In genomic region chr15:84980196-84981053, GRCh38 we compare ENCODE assay signal across 1 cellular context.
TF ChIP-seq lines count a peak whose summit lies in the region.

No MANE protein-coding gene starts in this region.

TF ChIP-seq in HepG2, 621 proteins besides CTCF, POLR2A, EP300 and RAD21 (continued from another document and continues in another):
- no peak for TF ChIP-seq E2F5 (CRISPR knock-in tag; conservative IDR thresholded peaks at IDR 0.05)
- peak; percentile 43; the same call in 1 of the 2 replicates for TF ChIP-seq KLF12 (CRISPR knock-in tag; IDR thresholded peaks at IDR 0.05; ENCODE audit: borderline replicate concordance)
- peak; percentile 27; the same call in 1 of the 2 replicates for TF ChIP-seq ZNF160 (CRISPR knock-in tag; IDR thresholded peaks at IDR 0.05)
- peak; percentile 49; the same call in 1 of the 2 replicates for TF ChIP-seq ZNF629 (CRISPR knock-in tag; conservative IDR thresholded peaks at IDR 0.05)
- 0 out of 2 replicates have a peak, but pooled peaks have one; percentile 34 for TF ChIP-seq CREM (IDR thresholded peaks at IDR 0.05)
- TF ChIP-seq CREM (CRISPR knock-in tag; IDR thresholded peaks at IDR 0.05): no peak
- TF ChIP-seq SYNCRIP (IDR thresholded peaks at IDR 0.05; ENCODE audit: insufficient read depth, low read depth, low read length): no peak
- TF ChIP-seq ZNF552 (CRISPR knock-in tag; IDR thresholded peaks at IDR 0.05; ENCODE audit: borderline replicate concordance): 0 out of 2 replicates have a peak, but pooled peaks have one; percentile 46
- TF ChIP-seq ZSCAN21 (CRISPR knock-in tag; IDR thresholded peaks at IDR 0.05; ENCODE audit: borderline replicate concordance): peak; percentile 30; the same call in 1 of the 2 replicates
- no peak for TF ChIP-seq MAZ (IDR thresholded peaks at IDR 0.05; ENCODE audit: borderline replicate concordance, low read depth, low read length)
- TF ChIP-seq MAZ (CRISPR knock-in tag; IDR thresholded peaks at IDR 0.05; ENCODE audit: low read depth): peak; percentile 88
- TF ChIP-seq NR2F1 (CRISPR knock-in tag; IDR thresholded peaks at IDR 0.05): peak in 1 of 2 experiments; percentile 50; a peak in 1 of 4 replicates
- TF ChIP-seq ZNF646 (CRISPR knock-in tag; IDR thresholded peaks at IDR 0.05): no peak
- TF ChIP-seq HDAC2 (CRISPR knock-in tag; IDR thresholded peaks at IDR 0.05): peak; percentile 76
- TF ChIP-seq E2F2 (CRISPR knock-in tag; IDR thresholded peaks at IDR 0.05; ENCODE audit: borderline replicate concordance): peak; percentile 72; the same call in 1 of the 2 replicates
- TF ChIP-seq STAT6 (CRISPR knock-in tag; IDR thresholded peaks at IDR 0.05; ENCODE audit: borderline replicate concordance): no peak
- TF ChIP-seq MIER3 (CRISPR knock-in tag; IDR thresholded peaks at IDR 0.05; ENCODE audit: borderline replicate concordance): 0 out of 2 replicates have a peak, but pooled peaks have one; percentile 75
- peak; percentile 13; the same call in 1 of the 2 replicates for TF ChIP-seq HIC2 (CRISPR knock-in tag; IDR thresholded peaks at IDR 0.05; ENCODE audit: low read depth)
- no peak for TF ChIP-seq IRF1 (CRISPR knock-in tag; IDR thresholded peaks at IDR 0.05; ENCODE audit: low read depth)
- no peak for TF ChIP-seq AGO2 (optimal IDR thresholded peaks at IDR 0.05; ENCODE audit: low read depth, low read length)
- no peak for TF ChIP-seq BRF2 (CRISPR knock-in tag; IDR thresholded peaks at IDR 0.05)
- TF ChIP-seq SKIL (CRISPR knock-in tag; IDR thresholded peaks at IDR 0.05; ENCODE audit: borderline replicate concordance): peak; percentile 39; the same call in 1 of the 2 replicates
- peak; percentile 42 for TF ChIP-seq SKI (IDR thresholded peaks at IDR 0.05; ENCODE audit: partially characterized antibody)
- TF ChIP-seq MBD4 (IDR thresholded peaks at IDR 0.05; ENCODE audit: borderline replicate concordance, low read length): no peak
- TF ChIP-seq KLF9 (CRISPR knock-in tag; IDR thresholded peaks at IDR 0.05; ENCODE audit: low read depth): peak; percentile 99
- no peak for TF ChIP-seq ZBTB21 (CRISPR knock-in tag; IDR thresholded peaks at IDR 0.05)
- TF ChIP-seq NFKBIZ (CRISPR knock-in tag; IDR thresholded peaks at IDR 0.05): peak; percentile 45; the same call in 1 of the 2 replicates
- peak; percentile 89 for TF ChIP-seq ZNF687 (CRISPR knock-in tag; IDR thresholded peaks at IDR 0.05)
- TF ChIP-seq PHF20 (CRISPR knock-in tag; IDR thresholded peaks at IDR 0.05): peak; percentile 51; the same call in 1 of the 2 replicates
- peak; percentile 50; the same call in 1 of the 2 replicates for TF ChIP-seq SALL2 (CRISPR knock-in tag; IDR thresholded peaks at IDR 0.05)
- 0 out of 2 replicates have a peak, but pooled peaks have one; percentile 5 for TF ChIP-seq RELA (CRISPR knock-in tag; IDR thresholded peaks at IDR 0.05)
- TF ChIP-seq ASH2L (IDR thresholded peaks at IDR 0.05; ENCODE audit: insufficient read length, low read depth, low read length): peak; percentile 75
- TF ChIP-seq KMT2A (CRISPR knock-in tag; IDR thresholded peaks at IDR 0.05): peak; percentile 91
- no peak for TF ChIP-seq SMARCC2 (IDR thresholded peaks at IDR 0.05)
- no peak for TF ChIP-seq CCAR2 (optimal IDR thresholded peaks at IDR 0.05; ENCODE audit: low read depth, low read length)
- peak; percentile 92 for TF ChIP-seq REL (CRISPR knock-in tag; conservative IDR thresholded peaks at IDR 0.05)
- TF ChIP-seq MXD4 (CRISPR knock-in tag; IDR thresholded peaks at IDR 0.05): 0 out of 2 replicates have a peak, but pooled peaks have one; percentile 47
